ENCODE assay signal across 8 cellular contexts in the genomic region with DNA sequence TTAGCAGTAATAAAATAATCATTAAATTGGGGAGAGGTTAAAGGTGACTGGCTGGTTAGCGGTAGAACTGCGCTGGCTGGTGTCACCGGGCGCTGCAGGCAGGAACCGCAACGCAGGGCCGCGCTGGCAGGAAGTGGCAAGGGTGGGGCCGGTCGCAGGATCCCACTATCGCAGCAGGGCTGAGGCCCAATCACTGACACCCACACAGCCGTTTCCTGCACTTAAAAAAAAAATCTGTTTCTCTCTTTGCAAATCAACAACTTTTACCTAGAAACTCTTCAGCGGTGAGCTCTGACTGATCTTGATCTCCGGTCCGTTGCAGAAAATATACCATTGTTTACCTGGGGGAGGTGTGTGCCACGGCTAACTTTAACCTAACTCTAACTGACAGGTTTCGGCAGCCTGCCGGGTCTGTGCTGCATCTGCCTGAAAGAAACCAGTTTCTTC.
A peak's percentile ranks its signal among the peaks of the same experiment; 100 is the strongest.
DNase-seq lines count a peak whose midpoint lies in the region; ATAC-seq and TF ChIP-seq lines count a peak whose summit lies in the region.

No MANE protein-coding gene starts in this region.

- H2AFZ ChIP-seq in OCI-LY3 (ENCODE audit: low read depth, low read length) = no peak overlapping the region

- H3K4me1 ChIP-seq in OCI-LY3 (ENCODE audit: low read length) = peaks cover 50% of the 10 kb centered on the region

- H3K36me3 ChIP-seq in GM06990 (ENCODE audit: control insufficient read depth, insufficient read depth, low read length) = peaks cover 12% of the 10 kb centered on the region
- peaks cover 26% of the 10 kb centered on the region for H3K36me3 ChIP-seq in OCI-LY3 (replicated peaks; ENCODE audit: low read depth, low read length)

- DNase-seq in GM06990 (ENCODE audit: extremely low read depth, insufficient read length) = peak; percentile 89
- DNase-seq in activated gamma-delta T cell (lab: John Stamatoyannopoulos, UW) = peak; percentile 89
- no peak for DNase-seq in nephron progenitor cell
- DNase-seq in ecto neural progenitor cell (ENCODE audit: low spot score) = no peak
- no peak for DNase-seq in DMS53 treated with DMSO at 0.1 percent for 48 hours (lab: John Stamatoyannopoulos, UW; ENCODE audit: unreplicated experiment)
- DNase-seq in iPS-NIHi11 (ENCODE audit: low spot score) = no peak

- H3K27me3 Mint-ChIP-seq in nephron progenitor cell (ENCODE audit: low read depth, poor library complexity) = no peaks in the 10 kb centered on the region

- no peaks in the 10 kb centered on the region for H3K9me3 Mint-ChIP-seq in nephron progenitor cell

- peaks cover 95% of the 10 kb centered on the region for H4K20me1 ChIP-seq in OCI-LY3 (ENCODE audit: insufficient read depth, low read length)

- peaks cover 33% of the 10 kb centered on the region for H3K4me1 Mint-ChIP-seq in nephron progenitor cell

- H3K27me3 ChIP-seq in GM06990 (replicated peaks; ENCODE audit: control insufficient read depth, insufficient read depth, low read length) = no peaks in the 10 kb centered on the region
- peaks cover 52% of the 10 kb centered on the region for H3K27me3 ChIP-seq in OCI-LY3 (ENCODE audit: low read depth, low read length)

- H3K27ac ChIP-seq in OCI-LY3 (ENCODE audit: low read length) = no peak overlapping the region

- TF ChIP-seq CTCF in GM06990 (IDR thresholded peaks at IDR 0.05; ENCODE audit: insufficient read depth, low read length, poor library complexity, severe bottlenecking) (no peak), OCI-LY3 (IDR thresholded peaks at IDR 0.05; ENCODE audit: low read depth, low read length) (no peak), nephron progenitor cell (IDR thresholded peaks at IDR 0.05) (no peak)

- no peak overlapping the region for H3K4me3 Mint-ChIP-seq in nephron progenitor cell

- H3K27ac Mint-ChIP-seq in nephron progenitor cell = peak overlapping the region; percentile 36

- H3K4me2 ChIP-seq in OCI-LY3 (ENCODE audit: low read length) = peak overlapping the region; percentile 37

- H3K79me2 ChIP-seq in OCI-LY3 (ENCODE audit: low read length) = no peaks in the 10 kb centered on the region; the same call in 1 of the 2 replicates

- H3K36me3 Mint-ChIP-seq in nephron progenitor cell (ENCODE audit: low read depth) = peaks cover 39% of the 10 kb centered on the region

- no peak overlapping the region; the same call in 1 of the 2 replicates for H3K4me3 ChIP-seq in GM06990 (replicated peaks; ENCODE audit: low read depth, low read length)
- 0 out of 2 replicates have a peak overlapping the region, but pooled peaks have one; percentile 5 for H3K4me3 ChIP-seq in OCI-LY3 (ENCODE audit: low read length)

- ATAC-seq in GM21825 (IDR thresholded peaks at IDR 0.05; ENCODE audit: unreplicated experiment) = peak; percentile 44

- H3K9me3 ChIP-seq in OCI-LY3 (ENCODE audit: insufficient read depth, low read length) = no peaks in the 10 kb centered on the region

- no peak overlapping the region for H3K9ac ChIP-seq in OCI-LY3 (ENCODE audit: low read length)

Comparison
In these comparisons a context has a peak if more than half of its experiments do, and no peak if none do; other contexts are left out.
1. DNase-seq: peak in GM06990 (single experiment) and activated gamma-delta T cell (single experiment); none in nephron progenitor cell (single experiment), ecto neural progenitor cell (single experiment), DMS53 treated with DMSO at 0.1 percent for 48 hours (single experiment) and iPS-NIHi11 (single experiment).